In the genomic region with DNA sequence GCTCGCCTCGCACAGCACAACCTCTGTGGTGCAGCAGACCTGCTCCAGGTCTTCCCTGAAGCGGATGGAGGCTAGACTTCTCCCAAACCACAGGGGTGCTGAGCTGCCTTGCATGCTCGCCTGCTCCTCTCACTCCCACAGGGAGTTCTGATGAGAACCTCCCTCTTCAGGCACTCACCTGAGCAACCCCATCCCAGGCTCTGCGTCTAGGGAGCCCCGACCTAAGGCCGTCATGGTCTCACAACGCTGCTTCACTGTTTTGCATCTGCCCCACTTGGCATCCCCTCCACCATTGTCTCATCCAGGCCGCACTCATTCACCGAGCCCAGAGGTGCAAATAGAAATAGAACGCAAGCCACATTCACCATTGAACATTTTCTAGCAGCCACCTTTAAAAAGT, we compare ENCODE assay signal across 1 cellular context.
TF ChIP-seq lines count a peak whose summit lies in the region.

No MANE protein-coding gene starts in this region.

TF ChIP-seq in H1, 55 proteins besides CTCF, POLR2A, EP300 and RAD21:
- TF ChIP-seq, protein P1, sequence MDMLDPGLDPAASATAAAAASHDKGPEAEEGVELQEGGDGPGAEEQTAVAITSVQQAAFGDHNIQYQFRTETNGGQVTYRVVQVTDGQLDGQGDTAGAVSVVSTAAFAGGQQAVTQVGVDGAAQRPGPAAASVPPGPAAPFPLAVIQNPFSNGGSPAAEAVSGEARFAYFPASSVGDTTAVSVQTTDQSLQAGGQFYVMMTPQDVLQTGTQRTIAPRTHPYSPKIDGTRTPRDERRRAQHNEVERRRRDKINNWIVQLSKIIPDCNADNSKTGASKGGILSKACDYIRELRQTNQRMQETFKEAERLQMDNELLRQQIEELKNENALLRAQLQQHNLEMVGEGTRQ (IDR thresholded peaks at IDR 0.05; ENCODE audit: low read length) = no peak
- TF ChIP-seq CBX5 (IDR thresholded peaks at IDR 0.05; ENCODE audit: low read depth, low read length) = no peak
- no peak for TF ChIP-seq NANOG (IDR thresholded peaks at IDR 0.05; ENCODE audit: insufficient read depth, low read depth, low read length, poor library complexity, severe bottlenecking)
- no peak for TF ChIP-seq HDAC2 (IDR thresholded peaks at IDR 0.05; ENCODE audit: borderline replicate concordance in 1 of 2, low read depth in 2 of 2, low read length in 2 of 2)
- TF ChIP-seq KDM1A (IDR thresholded peaks at IDR 0.05; ENCODE audit: borderline replicate concordance, low read length) = no peak
- TF ChIP-seq GABPA (IDR thresholded peaks at IDR 0.05; ENCODE audit: borderline replicate concordance, insufficient read depth, low read length) = no peak
- TF ChIP-seq, protein P2, sequence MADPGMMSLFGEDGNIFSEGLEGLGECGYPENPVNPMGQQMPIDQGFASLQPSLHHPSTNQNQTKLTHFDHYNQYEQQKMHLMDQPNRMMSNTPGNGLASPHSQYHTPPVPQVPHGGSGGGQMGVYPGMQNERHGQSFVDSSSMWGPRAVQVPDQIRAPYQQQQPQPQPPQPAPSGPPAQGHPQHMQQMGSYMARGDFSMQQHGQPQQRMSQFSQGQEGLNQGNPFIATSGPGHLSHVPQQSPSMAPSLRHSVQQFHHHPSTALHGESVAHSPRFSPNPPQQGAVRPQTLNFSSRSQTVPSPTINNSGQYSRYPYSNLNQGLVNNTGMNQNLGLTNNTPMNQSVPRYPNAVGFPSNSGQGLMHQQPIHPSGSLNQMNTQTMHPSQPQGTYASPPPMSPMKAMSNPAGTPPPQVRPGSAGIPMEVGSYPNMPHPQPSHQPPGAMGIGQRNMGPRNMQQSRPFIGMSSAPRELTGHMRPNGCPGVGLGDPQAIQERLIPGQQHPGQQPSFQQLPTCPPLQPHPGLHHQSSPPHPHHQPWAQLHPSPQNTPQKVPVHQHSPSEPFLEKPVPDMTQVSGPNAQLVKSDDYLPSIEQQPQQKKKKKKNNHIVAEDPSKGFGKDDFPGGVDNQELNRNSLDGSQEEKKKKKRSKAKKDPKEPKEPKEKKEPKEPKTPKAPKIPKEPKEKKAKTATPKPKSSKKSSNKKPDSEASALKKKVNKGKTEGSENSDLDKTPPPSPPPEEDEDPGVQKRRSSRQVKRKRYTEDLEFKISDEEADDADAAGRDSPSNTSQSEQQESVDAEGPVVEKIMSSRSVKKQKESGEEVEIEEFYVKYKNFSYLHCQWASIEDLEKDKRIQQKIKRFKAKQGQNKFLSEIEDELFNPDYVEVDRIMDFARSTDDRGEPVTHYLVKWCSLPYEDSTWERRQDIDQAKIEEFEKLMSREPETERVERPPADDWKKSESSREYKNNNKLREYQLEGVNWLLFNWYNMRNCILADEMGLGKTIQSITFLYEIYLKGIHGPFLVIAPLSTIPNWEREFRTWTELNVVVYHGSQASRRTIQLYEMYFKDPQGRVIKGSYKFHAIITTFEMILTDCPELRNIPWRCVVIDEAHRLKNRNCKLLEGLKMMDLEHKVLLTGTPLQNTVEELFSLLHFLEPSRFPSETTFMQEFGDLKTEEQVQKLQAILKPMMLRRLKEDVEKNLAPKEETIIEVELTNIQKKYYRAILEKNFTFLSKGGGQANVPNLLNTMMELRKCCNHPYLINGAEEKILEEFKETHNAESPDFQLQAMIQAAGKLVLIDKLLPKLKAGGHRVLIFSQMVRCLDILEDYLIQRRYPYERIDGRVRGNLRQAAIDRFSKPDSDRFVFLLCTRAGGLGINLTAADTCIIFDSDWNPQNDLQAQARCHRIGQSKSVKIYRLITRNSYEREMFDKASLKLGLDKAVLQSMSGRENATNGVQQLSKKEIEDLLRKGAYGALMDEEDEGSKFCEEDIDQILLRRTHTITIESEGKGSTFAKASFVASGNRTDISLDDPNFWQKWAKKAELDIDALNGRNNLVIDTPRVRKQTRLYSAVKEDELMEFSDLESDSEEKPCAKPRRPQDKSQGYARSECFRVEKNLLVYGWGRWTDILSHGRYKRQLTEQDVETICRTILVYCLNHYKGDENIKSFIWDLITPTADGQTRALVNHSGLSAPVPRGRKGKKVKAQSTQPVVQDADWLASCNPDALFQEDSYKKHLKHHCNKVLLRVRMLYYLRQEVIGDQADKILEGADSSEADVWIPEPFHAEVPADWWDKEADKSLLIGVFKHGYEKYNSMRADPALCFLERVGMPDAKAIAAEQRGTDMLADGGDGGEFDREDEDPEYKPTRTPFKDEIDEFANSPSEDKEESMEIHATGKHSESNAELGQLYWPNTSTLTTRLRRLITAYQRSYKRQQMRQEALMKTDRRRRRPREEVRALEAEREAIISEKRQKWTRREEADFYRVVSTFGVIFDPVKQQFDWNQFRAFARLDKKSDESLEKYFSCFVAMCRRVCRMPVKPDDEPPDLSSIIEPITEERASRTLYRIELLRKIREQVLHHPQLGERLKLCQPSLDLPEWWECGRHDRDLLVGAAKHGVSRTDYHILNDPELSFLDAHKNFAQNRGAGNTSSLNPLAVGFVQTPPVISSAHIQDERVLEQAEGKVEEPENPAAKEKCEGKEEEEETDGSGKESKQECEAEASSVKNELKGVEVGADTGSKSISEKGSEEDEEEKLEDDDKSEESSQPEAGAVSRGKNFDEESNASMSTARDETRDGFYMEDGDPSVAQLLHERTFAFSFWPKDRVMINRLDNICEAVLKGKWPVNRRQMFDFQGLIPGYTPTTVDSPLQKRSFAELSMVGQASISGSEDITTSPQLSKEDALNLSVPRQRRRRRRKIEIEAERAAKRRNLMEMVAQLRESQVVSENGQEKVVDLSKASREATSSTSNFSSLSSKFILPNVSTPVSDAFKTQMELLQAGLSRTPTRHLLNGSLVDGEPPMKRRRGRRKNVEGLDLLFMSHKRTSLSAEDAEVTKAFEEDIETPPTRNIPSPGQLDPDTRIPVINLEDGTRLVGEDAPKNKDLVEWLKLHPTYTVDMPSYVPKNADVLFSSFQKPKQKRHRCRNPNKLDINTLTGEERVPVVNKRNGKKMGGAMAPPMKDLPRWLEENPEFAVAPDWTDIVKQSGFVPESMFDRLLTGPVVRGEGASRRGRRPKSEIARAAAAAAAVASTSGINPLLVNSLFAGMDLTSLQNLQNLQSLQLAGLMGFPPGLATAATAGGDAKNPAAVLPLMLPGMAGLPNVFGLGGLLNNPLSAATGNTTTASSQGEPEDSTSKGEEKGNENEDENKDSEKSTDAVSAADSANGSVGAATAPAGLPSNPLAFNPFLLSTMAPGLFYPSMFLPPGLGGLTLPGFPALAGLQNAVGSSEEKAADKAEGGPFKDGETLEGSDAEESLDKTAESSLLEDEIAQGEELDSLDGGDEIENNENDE (IDR thresholded peaks at IDR 0.05; ENCODE audit: insufficient replicate concordance, low read length) = no peak
- TF ChIP-seq KDM5A (IDR thresholded peaks at IDR 0.05; ENCODE audit: low read length) = no peak
- TF ChIP-seq KDM4A (IDR thresholded peaks at IDR 0.05; ENCODE audit: low read depth, low read length, severe bottlenecking) = no peak
- TF ChIP-seq, protein P3, sequence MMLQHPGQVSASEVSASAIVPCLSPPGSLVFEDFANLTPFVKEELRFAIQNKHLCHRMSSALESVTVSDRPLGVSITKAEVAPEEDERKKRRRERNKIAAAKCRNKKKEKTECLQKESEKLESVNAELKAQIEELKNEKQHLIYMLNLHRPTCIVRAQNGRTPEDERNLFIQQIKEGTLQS (IDR thresholded peaks at IDR 0.05; ENCODE audit: insufficient read depth, low read depth, low read length) = no peak
- TF ChIP-seq JUND (IDR thresholded peaks at IDR 0.05; ENCODE audit: low read length) = no peak
- no peak for TF ChIP-seq TBP (IDR thresholded peaks at IDR 0.05; ENCODE audit: low read depth, low read length)
- TF ChIP-seq POU5F1 (IDR thresholded peaks at IDR 0.05; ENCODE audit: low read depth, low read length) = no peak
- no peak for TF ChIP-seq CHD1 (IDR thresholded peaks at IDR 0.05; ENCODE audit: low read depth, low read length)
